1 cellular context compared by ENCODE assay signal in genomic region chr16:10835281-10835931, GRCh38.
TF ChIP-seq lines count a peak whose summit lies in the region.

No MANE protein-coding gene starts in this region.

TF ChIP-seq in HepG2, 621 proteins besides CTCF, POLR2A, EP300 and RAD21 (continued from another document):
- TF ChIP-seq ZBTB44 (CRISPR knock-in tag; IDR thresholded peaks at IDR 0.05) = no peak
